In the genomic region with DNA sequence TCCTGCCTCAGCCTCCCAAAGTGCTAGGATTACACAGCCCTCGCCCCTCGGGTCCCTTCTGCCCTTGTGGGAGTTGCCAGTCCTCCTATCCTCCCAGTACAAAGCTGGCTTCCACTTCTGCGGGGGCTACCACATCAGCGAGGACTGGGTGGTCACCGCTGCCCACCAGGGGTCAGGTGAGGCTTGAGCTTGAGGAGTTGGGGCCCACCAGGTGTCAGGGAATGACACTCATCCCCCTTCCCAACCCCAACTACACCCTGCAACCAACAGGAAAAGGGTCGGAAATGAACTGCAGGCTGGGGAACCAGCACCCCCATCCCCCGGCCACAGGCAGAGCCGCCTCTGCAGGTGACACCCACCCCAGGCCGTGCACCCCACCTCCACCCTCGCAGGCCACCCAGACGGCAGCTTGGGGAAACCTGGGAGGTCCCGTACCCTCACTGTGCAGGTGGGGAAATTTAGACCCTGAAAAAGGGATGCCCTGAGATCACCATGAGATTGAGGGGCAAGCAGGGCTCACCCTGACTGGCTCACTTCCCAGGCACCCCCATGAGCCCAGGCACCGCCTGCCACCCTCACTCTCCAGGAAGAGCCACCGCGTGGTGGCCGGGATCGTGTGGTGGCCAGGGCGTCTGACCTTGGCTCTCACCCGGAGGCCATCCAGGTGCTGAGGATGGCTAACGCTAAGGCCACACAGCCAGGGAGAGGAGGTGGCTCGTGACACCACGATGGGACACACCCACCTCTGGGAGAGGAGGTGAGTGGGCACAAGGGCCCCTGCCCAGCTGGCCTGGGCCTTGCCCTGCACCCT, we compare ENCODE assay signal across 1 cellular context.
TF ChIP-seq lines count a peak whose summit lies in the region.

No MANE protein-coding gene starts in this region.

TF ChIP-seq in HCT116, 20 proteins besides CTCF, POLR2A, EP300 and RAD21:
- TF ChIP-seq CBX3 (IDR thresholded peaks at IDR 0.05; ENCODE audit: low read depth) (no peak), JUND (IDR thresholded peaks at IDR 0.05) (no peak), SP1 (IDR thresholded peaks at IDR 0.05; ENCODE audit: low read depth) (no peak), ELF1 (IDR thresholded peaks at IDR 0.05; ENCODE audit: borderline replicate concordance, low read depth) (no peak), ZNF274 (IDR thresholded peaks at IDR 0.05; ENCODE audit: low read depth, low read length) (no peak), FOSL1 (IDR thresholded peaks at IDR 0.05; ENCODE audit: low read depth) (no peak), ZFX (IDR thresholded peaks at IDR 0.05) (no peak), EZH2phosphoT487 (IDR thresholded peaks at IDR 0.05; ENCODE audit: borderline replicate concordance) (no peak), SIN3A (IDR thresholded peaks at IDR 0.05; ENCODE audit: low read depth) (no peak), YY1 (IDR thresholded peaks at IDR 0.05; ENCODE audit: extremely low read depth, insufficient replicate concordance, low read depth, low read length) (no peak)
- TF ChIP-seq, protein P1, sequence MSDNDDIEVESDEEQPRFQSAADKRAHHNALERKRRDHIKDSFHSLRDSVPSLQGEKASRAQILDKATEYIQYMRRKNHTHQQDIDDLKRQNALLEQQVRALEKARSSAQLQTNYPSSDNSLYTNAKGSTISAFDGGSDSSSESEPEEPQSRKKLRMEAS (IDR thresholded peaks at IDR 0.05), result no peak
- TF ChIP-seq, protein P2, sequence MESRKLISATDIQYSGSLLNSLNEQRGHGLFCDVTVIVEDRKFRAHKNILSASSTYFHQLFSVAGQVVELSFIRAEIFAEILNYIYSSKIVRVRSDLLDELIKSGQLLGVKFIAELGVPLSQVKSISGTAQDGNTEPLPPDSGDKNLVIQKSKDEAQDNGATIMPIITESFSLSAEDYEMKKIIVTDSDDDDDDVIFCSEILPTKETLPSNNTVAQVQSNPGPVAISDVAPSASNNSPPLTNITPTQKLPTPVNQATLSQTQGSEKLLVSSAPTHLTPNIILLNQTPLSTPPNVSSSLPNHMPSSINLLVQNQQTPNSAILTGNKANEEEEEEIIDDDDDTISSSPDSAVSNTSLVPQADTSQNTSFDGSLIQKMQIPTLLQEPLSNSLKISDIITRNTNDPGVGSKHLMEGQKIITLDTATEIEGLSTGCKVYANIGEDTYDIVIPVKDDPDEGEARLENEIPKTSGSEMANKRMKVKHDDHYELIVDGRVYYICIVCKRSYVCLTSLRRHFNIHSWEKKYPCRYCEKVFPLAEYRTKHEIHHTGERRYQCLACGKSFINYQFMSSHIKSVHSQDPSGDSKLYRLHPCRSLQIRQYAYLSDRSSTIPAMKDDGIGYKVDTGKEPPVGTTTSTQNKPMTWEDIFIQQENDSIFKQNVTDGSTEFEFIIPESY (IDR thresholded peaks at IDR 0.05; ENCODE audit: extremely low read depth, insufficient replicate concordance, low read length), result no peak
